ENCODE assay signal across 8 cellular contexts in the genomic region with DNA sequence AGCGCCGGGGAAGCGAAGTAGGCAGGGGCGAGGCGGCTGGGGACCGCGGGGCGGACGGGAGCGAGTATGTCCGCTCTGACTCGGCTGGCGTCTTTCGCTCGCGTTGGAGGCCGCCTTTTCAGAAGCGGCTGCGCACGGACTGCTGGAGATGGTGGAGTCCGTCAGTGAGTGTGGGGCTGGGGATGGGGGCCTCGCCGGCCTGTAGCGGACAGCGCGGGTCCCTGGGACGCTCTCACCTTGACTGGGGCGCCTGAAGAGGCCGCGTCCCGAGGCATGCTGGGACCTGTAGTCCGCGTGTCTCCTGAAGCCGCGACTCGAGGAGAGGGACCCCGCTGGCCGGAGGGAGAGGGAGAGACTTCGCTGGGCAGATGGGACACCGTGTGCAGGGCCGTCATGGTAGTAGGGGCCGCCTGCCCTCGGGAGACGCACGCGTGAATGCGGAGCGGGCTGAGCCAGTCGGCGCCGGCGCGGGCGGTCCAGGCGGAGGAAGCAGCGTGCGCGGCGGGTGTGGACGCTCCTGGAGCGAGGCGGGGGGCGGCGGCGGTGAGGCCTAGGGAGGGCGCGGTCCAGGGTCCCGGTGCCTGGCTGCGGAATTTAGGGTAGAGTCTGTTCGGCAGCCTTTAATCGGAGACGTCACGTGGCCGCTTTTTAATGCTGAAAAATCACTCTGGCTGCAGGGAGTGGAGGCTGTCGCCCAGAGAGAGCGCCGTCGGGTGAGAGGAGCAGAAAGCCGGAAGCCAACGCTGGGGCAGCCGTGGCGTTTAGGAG. TPM values are rescaled to one million over a fixed set of nuclear protein-coding genes. Genes with fewer than 3 reads are reported as not detected.
A peak's percentile ranks its signal among the peaks of the same experiment; 100 is the strongest.
DNase-seq lines count a peak whose midpoint lies in the region; ATAC-seq and TF ChIP-seq lines count a peak whose summit lies in the region.

A gene (plus strand): TSS at position 30 of the 768 bp plus-strand sequence. CDS start 37 bp downstream, at position 67.

- H3K9me3 Mint-ChIP-seq in IgD-negative memory B cell (no peaks in the 10 kb centered on the region), neural crest cell (no peaks in the 10 kb centered on the region)

- H3K27ac Mint-ChIP-seq in IgD-negative memory B cell (peak within 1 kb of the TSS; percentile 96 to 99 (median 97)), neural crest cell (ENCODE audit: unreplicated experiment) (peak within 1 kb of the TSS; percentile 98)

- peaks cover 4 to 13% (median 6%) of the 10 kb centered on the region in 5 donors for H3K36me3 ChIP-seq in subcutaneous abdominal adipose tissue (ENCODE audit: control insufficient read depth in 5 of 5, insufficient read depth in 5 of 5, low read length in 5 of 5)

- no peak for TF ChIP-seq CTCF in foreskin fibroblast (IDR thresholded peaks at IDR 0.05; ENCODE audit: low read depth, low read length)
- peak; percentile 13 for TF ChIP-seq CTCF in neural crest cell (conservative IDR thresholded peaks at IDR 0.05)

- H3K4me1 ChIP-seq in subcutaneous abdominal adipose tissue (ENCODE audit: control insufficient read depth in 5 of 5, insufficient read depth in 5 of 5, low read length in 5 of 5) = peaks cover 6 to 25% (median 21%) of the 10 kb centered on the region in 5 donors

- peaks cover 1% of the 10 kb centered on the region for H3K27me3 Mint-ChIP-seq in IgD-negative memory B cell
- H3K27me3 Mint-ChIP-seq in neural crest cell (ENCODE audit: low read depth) = no peaks in the 10 kb centered on the region

- peaks cover 22 to 24% (median 22%) of the 10 kb centered on the region in 3 donors for H3K4me1 Mint-ChIP-seq in IgD-negative memory B cell
- peaks cover 39% of the 10 kb centered on the region for H3K4me1 Mint-ChIP-seq in neural crest cell

- peak within 1 kb of the TSS; percentile 80 to 87 for H3K4me3 ChIP-seq in foreskin fibroblast (ENCODE audit: low read depth in 1 of 2, low read length in 2 of 2)
- H3K4me3 ChIP-seq in subcutaneous abdominal adipose tissue (ENCODE audit: low read depth in 1 of 5, low read length in 5 of 5) = peak within 1 kb of the TSS; percentile 80 to 93 (median 93)

- H3K9me3 ChIP-seq in subcutaneous abdominal adipose tissue (ENCODE audit: control insufficient read depth in 5 of 5, low read length in 5 of 5) = no peaks in the 10 kb centered on the region

- peak within 1 kb of the TSS in 4 of 5 donors; percentile 84 to 89 (median 86) for H3K9ac ChIP-seq in subcutaneous abdominal adipose tissue (ENCODE audit: low read length in 5 of 5)

- peak within 1 kb of the TSS; percentile 98 to 100 (median 99) for H3K4me3 Mint-ChIP-seq in IgD-negative memory B cell
- H3K4me3 Mint-ChIP-seq in neural crest cell = peak within 1 kb of the TSS; percentile 98

- no peaks in the 10 kb centered on the region for H3K27me3 ChIP-seq in subcutaneous abdominal adipose tissue (ENCODE audit: control insufficient read depth in 5 of 5, insufficient read depth in 4 of 5, low read length in 5 of 5)

- peak within 1 kb of the TSS; percentile 95 for H3K27ac ChIP-seq in subcutaneous abdominal adipose tissue (ENCODE audit: low read depth, low read length)

- H3K36me3 Mint-ChIP-seq in IgD-negative memory B cell (peaks cover 4% of the 10 kb centered on the region), neural crest cell (ENCODE audit: low read depth) (no peaks in the 10 kb centered on the region)

- DNase-seq in EL (peak; percentile 79), RKO (ENCODE audit: low spot score) (peak; percentile 85), foreskin fibroblast (peak; percentile 72 to 91), neural crest cell (ENCODE audit: low read depth, low spot score) (peak; percentile 92)
- peak; percentile 52 for DNase-seq in activated gamma-delta T cell treated with anti-CD3 and anti-CD28 coated beads, Interleukin-2, amount 50 U/mL, for 16 hours (ENCODE audit: low read depth)

- ATAC-seq in GM21619 (IDR thresholded peaks at IDR 0.05; ENCODE audit: unreplicated experiment) = peak; percentile 90

RNA-seq across cellular contexts. Expression of the gene that starts here (rescaled TPM):
- polyA plus RNA-seq in IgD-negative memory B cell = 367 TPM
- total RNA-seq in neural crest cell = 190 and 195 TPM in 2 replicates

Comparison
In these comparisons a context has a peak if more than half of its experiments do, and no peak if none do; other contexts are left out.
1. Peak in every context shown above with its lines: DNase-seq, ATAC-seq, H3K4me3 ChIP-seq and H3K27ac ChIP-seq.